Comparison of ENCODE assay signal across 22 cellular contexts in genomic region chr12:84822541-84822940, GRCh38.
A peak's percentile ranks its signal among the peaks of the same experiment; 100 is the strongest.
DNase-seq lines count a peak whose midpoint lies in the region; ATAC-seq and TF ChIP-seq lines count a peak whose summit lies in the region.
"Had no signal": no experiment of that assay in that cellular context is flagged by ENCODE, and none has a peak within 500 bp of the region (broad histone marks: within the 10 kb centered on the region; RNA-seq: fewer than 3 reads in every experiment).

No MANE protein-coding gene starts in this region.

- H3K4me1 ChIP-seq in IMR-90 (ENCODE audit: control insufficient read depth, insufficient read depth, low read length) (no peaks in the 10 kb centered on the region), stomach (no peaks in the 10 kb centered on the region)

- H2AK5ac ChIP-seq in IMR-90 (ENCODE audit: low read depth, low read length), result no peak overlapping the region

- intact Hi-C loops in IMR-90 (cut with micrococcal nuclease) (no loop called here), stomach (cut with DNase I; ENCODE audit: low total_unique reads) (no loop called here)

- H3K23ac ChIP-seq in IMR-90 (ENCODE audit: low read depth, low read length), result no peak overlapping the region

- DNase-seq in EH (ENCODE audit: low read depth), result peak; percentile 47
- DNase-seq in IMR-90, result peak; percentile 34
- peak; percentile 68 for DNase-seq in astrocyte of the hippocampus (ENCODE audit: low read depth, low spot score)
- DNase-seq in retinal pigment epithelial cell (ENCODE audit: low read depth), result peak; percentile 77
- DNase-seq in stomach, result no peak
- no peak for DNase-seq in anterior cingulate cortex (lab: John Stamatoyannopoulos, UW)
- DNase-seq: activated CD4-positive, alpha-beta T cell treated with anti-CD3 and anti-CD28 coated beads for 36 hours; activated T-cell treated with anti-CD3 and anti-CD28 coated beads, Interleukin-2, amount 50 U/mL, for 48 hours; AML-193; hippocampal formation; islet precursor cell; naive B cell; NCI-H1436 treated with DMSO at 0.1 percent for 48 hours; NCI-H2171; NCI-H524 treated with DMSO at 0.1 percent for 48 hours; right cardiac atrium; stimulated activated CD4-positive, alpha-beta T cell treated with anti-CD3 and anti-CD28 coated beads, Interleukin-15, amount 100 ng/mL, for 24 hours had no signal

- in situ Hi-C loops in IMR-90 (cut with MboI; ENCODE audit: low sequenced_read_pairs), result no loop called here

- H3K14ac ChIP-seq in IMR-90 (replicated peaks; ENCODE audit: low read depth, low read length), result no peak overlapping the region

- POLR2A ChIA-PET in IMR-90 (lab: Charles Lee; ENCODE audit: unreplicated experiment), result no interaction called here

- H3K4ac ChIP-seq in IMR-90 (ENCODE audit: low read depth, low read length), result no peak overlapping the region

- no peak overlapping the region for H4K8ac ChIP-seq in IMR-90 (ENCODE audit: low read depth in 2 of 2, low read length in 2 of 2)

- H3K9ac ChIP-seq in IMR-90 (ENCODE audit: low read depth, low read length), result no peak overlapping the region

- TF ChIP-seq CTCF in IMR-90 (conservative IDR thresholded peaks at IDR 0.05; ENCODE audit: low read depth, low read length), result no peak
- TF ChIP-seq CTCF in retinal pigment epithelial cell (conservative IDR thresholded peaks at IDR 0.05; ENCODE audit: low read depth, low read length), result no peak
- TF ChIP-seq CTCF in stomach (IDR thresholded peaks at IDR 0.05), result no peak

- no peak overlapping the region for H2AFZ ChIP-seq in IMR-90 (replicated peaks; ENCODE audit: low read length, poor library complexity)

- TF ChIP-seq POLR2A in IMR-90 (IDR thresholded peaks at IDR 0.05; ENCODE audit: low read depth, low read length), result no peak
- no peak for TF ChIP-seq POLR2A in stomach (IDR thresholded peaks at IDR 0.05)

- no CpG with 5 or more reads among the region's 3 CpGs for WGBS in IMR-90 (ENCODE audit: extremely low coverage in 2 of 2, insufficient read length in 1 of 2), 2 experiments
- 66 to 75% (median 71%) methylated on average over 3 of the region's 3 CpGs for WGBS in stomach, 5 donors

- H2BK20ac ChIP-seq in IMR-90 (ENCODE audit: low read depth, low read length), result no peak overlapping the region

- H2AK9ac ChIP-seq in IMR-90 (replicated peaks; ENCODE audit: low read depth, low read length, poor library complexity), result no peak overlapping the region

- H3K27me3 ChIP-seq in IMR-90 (ENCODE audit: control insufficient read depth, insufficient read depth, low read length), result no peaks in the 10 kb centered on the region
- H3K27me3 ChIP-seq in stomach, result no peaks in the 10 kb centered on the region
- H3K27me3 ChIP-seq: foreskin keratinocyte had no signal

- H2BK120ac ChIP-seq in IMR-90 (ENCODE audit: low read depth, low read length), result no peak overlapping the region

- H3K36me3 ChIP-seq in IMR-90 (ENCODE audit: control insufficient read depth, insufficient read depth, low read length) (no peaks in the 10 kb centered on the region), stomach (no peaks in the 10 kb centered on the region)

- TF ChIP-seq EP300 in stomach (IDR thresholded peaks at IDR 0.05), result no peak

- no peaks in the 10 kb centered on the region for H3K79me1 ChIP-seq in IMR-90 (ENCODE audit: low read depth in 1 of 2, low read length in 2 of 2)

- dilution Hi-C loops in IMR-90 (cut with HindIII; ENCODE audit: low sequenced_read_pairs, unreplicated experiment), result no loop called here

- H3K9me3 ChIP-seq in IMR-90 (ENCODE audit: control insufficient read depth, insufficient read depth, low read length) (no peaks in the 10 kb centered on the region), stomach (no peaks in the 10 kb centered on the region)

- H4K91ac ChIP-seq in IMR-90 (ENCODE audit: insufficient read depth, low read depth, low read length), result no peak overlapping the region

- H3K4me2 ChIP-seq in IMR-90 (ENCODE audit: low read depth, low read length), result no peak overlapping the region; the same call in 1 of the 2 replicates

- no peaks in the 10 kb centered on the region for H3K9me1 ChIP-seq in IMR-90 (ENCODE audit: insufficient read depth, low read length)

- H3K27ac ChIP-seq in IMR-90 (ENCODE audit: insufficient read depth, low read length) (no peak overlapping the region), stomach (no peak overlapping the region)
- H3K27ac ChIP-seq: foreskin keratinocyte had no signal

- H4K5ac ChIP-seq in IMR-90 (ENCODE audit: low read depth, low read length), result no peak overlapping the region

- no peak overlapping the region for H3K18ac ChIP-seq in IMR-90 (ENCODE audit: low read depth, low read length)

- H4K20me1 ChIP-seq in IMR-90 (ENCODE audit: insufficient read depth, low read length), result no peaks in the 10 kb centered on the region

- H3K4me3 ChIP-seq in IMR-90 (ENCODE audit: insufficient read depth, low read depth, low read length) (no peak overlapping the region), retinal pigment epithelial cell (ENCODE audit: low read length) (no peak overlapping the region), stomach (no peak overlapping the region)
- H3K4me3 ChIP-seq: lung had no signal

- H2BK15ac ChIP-seq in IMR-90 (ENCODE audit: low read depth, low read length), result no peak overlapping the region

- H3K56ac ChIP-seq in IMR-90 (ENCODE audit: extremely low read depth, insufficient read depth, low read length), result no peak overlapping the region

- H2BK5ac ChIP-seq in IMR-90 (ENCODE audit: low read depth, low read length, poor library complexity, severe bottlenecking), result no peak overlapping the region

- CTCF ChIA-PET in IMR-90 (lab: Yijun Ruan, JAX), result no interaction called here

- ATAC-seq in IMR-90 (ENCODE audit: low read depth) (no peak), GM18519 (IDR thresholded peaks at IDR 0.05; ENCODE audit: low FRiP score, unreplicated experiment) (no peak)
- ATAC-seq: activated CD4-positive, alpha-beta T cell treated with anti-CD3 and anti-CD28 coated beads for 36 hours; foreskin keratinocyte; HCT116; HepG2; right cardiac atrium had no signal

- no TSS peak for BruUV-seq in IMR-90 (replicated peaks; lab: Mats Ljungman, UMichigan)

- no peak for TF ChIP-seq RAD21 in IMR-90 (IDR thresholded peaks at IDR 0.05; ENCODE audit: low read length)

TF ChIP-seq in IMR-90, 13 proteins besides CTCF, POLR2A, EP300 and RAD21:
- no peak for TF ChIP-seq USF2 (IDR thresholded peaks at IDR 0.05; ENCODE audit: low read depth, low read length)
- no peak for TF ChIP-seq MXI1 (IDR thresholded peaks at IDR 0.05; ENCODE audit: borderline replicate concordance, low read depth, low read length)
- TF ChIP-seq MAFK (IDR thresholded peaks at IDR 0.05; ENCODE audit: low read depth, low read length), result no peak
- TF ChIP-seq ELK1 (IDR thresholded peaks at IDR 0.05; ENCODE audit: borderline replicate concordance, low read depth, low read length), result no peak
- TF ChIP-seq RFX5 (IDR thresholded peaks at IDR 0.05; ENCODE audit: low read depth, low read length), result no peak
- no peak for TF ChIP-seq MAZ (IDR thresholded peaks at IDR 0.05; ENCODE audit: borderline replicate concordance, low read depth, low read length)
- no peak for TF ChIP-seq CEBPB (IDR thresholded peaks at IDR 0.05; ENCODE audit: low read depth, low read length)
- no peak for TF ChIP-seq NFE2L2 (IDR thresholded peaks at IDR 0.05; ENCODE audit: low read depth, low read length)
- no peak for TF ChIP-seq FOS (IDR thresholded peaks at IDR 0.05; ENCODE audit: low read depth, low read length)
- TF ChIP-seq BHLHE40 (IDR thresholded peaks at IDR 0.05; ENCODE audit: low read depth, low read length), result no peak
- no peak for TF ChIP-seq CHD1 (IDR thresholded peaks at IDR 0.05; ENCODE audit: low read depth, low read length)
- TF ChIP-seq SMC3 (IDR thresholded peaks at IDR 0.05; ENCODE audit: low read depth, low read length), result no peak
- no peak for TF ChIP-seq RCOR1 (IDR thresholded peaks at IDR 0.05; ENCODE audit: insufficient replicate concordance, low read length)
TF ChIP-seq in IMR-90: peak in this region for 0.

Comparison
In these comparisons a context has a peak if more than half of its experiments do, and no peak if none do; other contexts are left out.
1. DNase-seq: peak in EH (single experiment), IMR-90 (single experiment), astrocyte of the hippocampus (single experiment) and retinal pigment epithelial cell (single experiment); none in stomach (single experiment) and anterior cingulate cortex (0 of 58).